17 cellular contexts compared by ENCODE assay signal in genomic region chr2:36492216-36492945, GRCh38.
A peak's percentile ranks its signal among the peaks of the same experiment; 100 is the strongest.
DNase-seq lines count a peak whose midpoint lies in the region; ATAC-seq and TF ChIP-seq lines count a peak whose summit lies in the region.
"Had no signal": no experiment of that assay in that cellular context is flagged by ENCODE, and none has a peak within 500 bp of the region (broad histone marks: within the 10 kb centered on the region; RNA-seq: fewer than 3 reads in every experiment).

No MANE protein-coding gene starts in this region.

- H3K27me3 ChIP-seq in ACC112 (ENCODE audit: insufficient read depth, low read length) = no peaks in the 10 kb centered on the region
- H3K27me3 ChIP-seq in Panc1 (ENCODE audit: control insufficient read depth, insufficient read depth, low read length) = no peaks in the 10 kb centered on the region
- H3K27me3 ChIP-seq in psoas muscle (ENCODE audit: insufficient read depth in 3 of 3, low read length in 2 of 3) = no peaks in the 10 kb centered on the region
- H3K27me3 ChIP-seq: thyroid gland had no signal

- intact Hi-C loops in Panc1 (cut with micrococcal nuclease; ENCODE audit: unreplicated experiment) (no loop called here), psoas muscle (cut with DNase I) (no loop called here)

- peak overlapping the region; percentile 100; the same call in 1 of the 2 replicates for H3K27ac ChIP-seq in ACC112 (ENCODE audit: low read depth, low read length)
- H3K27ac ChIP-seq in Panc1 (ENCODE audit: low read length) = peak overlapping the region; percentile 98
- H3K27ac ChIP-seq in psoas muscle = peak overlapping the region; percentile 1
- H3K27ac ChIP-seq: thyroid gland had no signal

- H3K36me3 ChIP-seq in ACC112 (ENCODE audit: insufficient read depth, low read length) (peaks cover 49% of the 10 kb centered on the region), Panc1 (ENCODE audit: control insufficient read depth, insufficient read depth, low read length) (peaks cover 37% of the 10 kb centered on the region), psoas muscle (ENCODE audit: insufficient read depth in 1 of 2, low read depth in 1 of 2) (no peaks in the 10 kb centered on the region)
- H3K36me3 ChIP-seq: thyroid gland had no signal

- ATAC-seq in Panc1 = no peak; the same call in 1 of the 2 replicates
- ATAC-seq in psoas muscle = no peak
- ATAC-seq in activated T-cell treated with anti-CD3 and anti-CD28 coated beads, Interleukin-2, amount 50 U/mL, for 4 hours = no peak

- CTCF ChIA-PET in Panc1 (lab: Charles Lee) = interaction anchor here (0.6 kb wide), 1 partner anchor 140 kb away, joined by 3 read pairs; no protein-coding TSS in a partner anchor

- TF ChIP-seq CTCF in Panc1 (IDR thresholded peaks at IDR 0.05) = no peak
- TF ChIP-seq CTCF in endothelial cell (IDR thresholded peaks at IDR 0.05; ENCODE audit: unreplicated experiment) = no peak
- TF ChIP-seq CTCF in psoas muscle (IDR thresholded peaks at IDR 0.05) = no peak

- peaks cover 20% of the 10 kb centered on the region for H3K36me3 Mint-ChIP-seq in endothelial cell (ENCODE audit: low read depth, unreplicated experiment)
- H3K36me3 Mint-ChIP-seq in activated T-cell treated with anti-CD3 and anti-CD28 coated beads, Interleukin-2, amount 50 U/mL, for 4 hours (ENCODE audit: insufficient read depth) = peaks cover 4% of the 10 kb centered on the region

- no peak overlapping the region for H2AFZ ChIP-seq in ACC112 (ENCODE audit: low read length, unreplicated experiment)

- peaks cover 12% of the 10 kb centered on the region for H3K4me1 Mint-ChIP-seq in endothelial cell (ENCODE audit: unreplicated experiment)
- no peaks in the 10 kb centered on the region for H3K4me1 Mint-ChIP-seq in activated T-cell treated with anti-CD3 and anti-CD28 coated beads, Interleukin-2, amount 50 U/mL, for 4 hours (ENCODE audit: low read depth)
- H3K4me1 Mint-ChIP-seq: IgD-negative memory B cell had no signal

- H3K27ac Mint-ChIP-seq in endothelial cell (ENCODE audit: unreplicated experiment) = peak overlapping the region; percentile 5
- H3K27ac Mint-ChIP-seq: IgD-negative memory B cell had no signal

- no peaks in the 10 kb centered on the region for H3K9me3 Mint-ChIP-seq in endothelial cell (ENCODE audit: unreplicated experiment)
- no peaks in the 10 kb centered on the region for H3K9me3 Mint-ChIP-seq in activated T-cell treated with anti-CD3 and anti-CD28 coated beads, Interleukin-2, amount 50 U/mL, for 4 hours
- H3K9me3 Mint-ChIP-seq: IgD-negative memory B cell had no signal

- H3K79me2 ChIP-seq in ACC112 (ENCODE audit: control insufficient read depth, insufficient read depth, low read length, unreplicated experiment) = peaks cover 48% of the 10 kb centered on the region

- H3K4me3 ChIP-seq in ACC112 (ENCODE audit: low read depth, low read length) (no peak overlapping the region), Panc1 (ENCODE audit: low read depth in 2 of 2, low read length in 2 of 2) (no peak overlapping the region), psoas muscle (no peak overlapping the region)
- H3K4me3 ChIP-seq: thyroid gland had no signal

- POLR2A ChIA-PET in Panc1 (lab: Charles Lee) = interaction anchor here (0.6 to 1.4 kb wide), 2 partner anchors 9 to 15 kb away, joined by 3 read pairs; no protein-coding TSS in a partner anchor

- no peak for DNase-seq in Panc1 (ENCODE audit: low read depth, low spot score)
- DNase-seq in endothelial cell (ENCODE audit: low spot score) = no peak
- no peak for DNase-seq in psoas muscle
- no peak for DNase-seq in activated CD4-positive, alpha-beta T cell treated with anti-CD3 and anti-CD28 coated beads, Interleukin-2, amount 50 U/mL, for 1 hour
- DNase-seq in activated T-cell treated with anti-CD3 and anti-CD28 coated beads, Interleukin-2, amount 50 U/mL, for 1 hour = no peak
- no peak for DNase-seq in activated T-cell treated with anti-CD3 and anti-CD28 coated beads, Interleukin-2, amount 50 U/mL, for 4 hours
- DNase-seq in effector CD8-positive, alpha-beta T cell (lab: John Stamatoyannopoulos, UW) = no peak
- DNase-seq: activated gamma-delta T cell treated with Interleukin-2 at 50 U/mL for 16 hours, DMS 273 treated with DMSO at 0.1 percent for 48 hours, kidney, NCI-H1436, NCI-H524 treated with DMSO at 0.1 percent for 48 hours, RPMI8226, thyroid gland had no signal

- no peak overlapping the region for H3K4me3 Mint-ChIP-seq in endothelial cell (ENCODE audit: unreplicated experiment)
- no peak overlapping the region for H3K4me3 Mint-ChIP-seq in activated T-cell treated with anti-CD3 and anti-CD28 coated beads, Interleukin-2, amount 50 U/mL, for 4 hours
- H3K4me3 Mint-ChIP-seq: IgD-negative memory B cell, neural crest cell had no signal

- 54 to 61% (median 60%) methylated on average over 6 of the region's 6 CpGs for WGBS in psoas muscle, 3 donors

- peaks cover 5% of the 10 kb centered on the region for H3K27me3 Mint-ChIP-seq in endothelial cell (ENCODE audit: unreplicated experiment)
- H3K27me3 Mint-ChIP-seq in activated T-cell treated with anti-CD3 and anti-CD28 coated beads, Interleukin-2, amount 50 U/mL, for 4 hours (ENCODE audit: low read depth) = no peaks in the 10 kb centered on the region
- H3K27me3 Mint-ChIP-seq: IgD-negative memory B cell had no signal

- no peaks in the 10 kb centered on the region for H3K9me3 ChIP-seq in Panc1 (ENCODE audit: control insufficient read depth, insufficient read depth, low read depth, low read length)
- H3K9me3 ChIP-seq in psoas muscle = no peaks in the 10 kb centered on the region
- H3K9me3 ChIP-seq: thyroid gland had no signal

- BruUV-seq in Panc1 (replicated peaks; lab: Mats Ljungman, UMichigan) = no TSS peak

- in situ Hi-C loops in Panc1 (cut with HindIII; ENCODE audit: low pct_unique_long_range_greater_than_20kb, low sequenced_read_pairs) = no loop called here

- H3K4me1 ChIP-seq in ACC112 (ENCODE audit: control insufficient read depth, insufficient read depth, low read length, unreplicated experiment) (peaks cover 61% of the 10 kb centered on the region), Panc1 (ENCODE audit: control insufficient read depth, insufficient read depth, low read length) (peaks cover 57% of the 10 kb centered on the region), psoas muscle (peaks cover 65% of the 10 kb centered on the region)

Comparison
In these comparisons a context has a peak if more than half of its experiments do, and no peak if none do; other contexts are left out.
1. H3K27ac ChIP-seq: peak in every context shown above with its lines; median percentile 100 in ACC112; 98 in Panc1; 1 in psoas muscle.